ENCODE assay signal across 8 cellular contexts in genomic region chr3:125916376-125916978, GRCh38. TPM values are rescaled to one million over a fixed set of nuclear protein-coding genes. Genes with fewer than 3 reads are reported as not detected.
A peak's percentile ranks its signal among the peaks of the same experiment; 100 is the strongest.
DNase-seq lines count a peak whose midpoint lies in the region; ATAC-seq and TF ChIP-seq lines count a peak whose summit lies in the region.

No MANE protein-coding gene starts in this region.

- H3K4me3 ChIP-seq in SK-N-SH (ENCODE audit: low read depth in 2 of 2, low read length in 1 of 2) (peak overlapping the region; percentile 54 to 75; a peak in 3 of 4 replicates), rectal smooth muscle tissue (ENCODE audit: low read length) (peak overlapping the region; percentile 62)

- CTCF ChIA-PET in SK-N-SH (lab: Yijun Ruan, JAX): interaction anchor here (0.7 kb wide), 1 partner anchor 150 kb away, joined by 3 read pairs; no protein-coding TSS in a partner anchor

- peak overlapping the region; percentile 75 for H3K27ac ChIP-seq in SK-N-SH (ENCODE audit: low read depth in 2 of 2, low read length in 1 of 2)
- H3K27ac ChIP-seq in rectal smooth muscle tissue (ENCODE audit: low read depth, low read length): peak overlapping the region; percentile 38

- H2AFZ ChIP-seq in SK-N-SH (ENCODE audit: low read depth): no peak overlapping the region

- no peak for TF ChIP-seq EP300 in SK-N-SH (IDR thresholded peaks at IDR 0.05; ENCODE audit: borderline replicate concordance in 1 of 2, low read depth in 1 of 2, low read length in 1 of 2)

- ATAC-seq in HG02763 (IDR thresholded peaks at IDR 0.05; ENCODE audit: unreplicated experiment): peak; percentile 89

- peak overlapping the region; percentile 83 for H3K4me2 ChIP-seq in SK-N-SH

- H3F3A ChIP-seq in SK-N-SH (replicated peaks; ENCODE audit: insufficient read depth): no peaks in the 10 kb centered on the region

- H3K36me3 ChIP-seq in SK-N-SH (replicated peaks in 1 of 2; ENCODE audit: control insufficient read depth in 1 of 2, insufficient read depth in 2 of 2, low read length in 1 of 2) (no peaks in the 10 kb centered on the region), rectal smooth muscle tissue (ENCODE audit: control insufficient read depth, insufficient read depth, low read length) (no peaks in the 10 kb centered on the region)

- H3K9me2 ChIP-seq in SK-N-SH: no peaks in the 10 kb centered on the region

- 0% methylated on average over 9 of the region's 58 CpGs for WGBS in SK-N-SH (ENCODE audit: low lambda C conversion rate)

- H3K9me3 ChIP-seq in SK-N-SH: no peaks in the 10 kb centered on the region

- no peaks in the 10 kb centered on the region for H3K79me2 ChIP-seq in SK-N-SH (ENCODE audit: insufficient read depth)

- no peaks in the 10 kb centered on the region for H4K20me1 ChIP-seq in SK-N-SH (ENCODE audit: insufficient read depth)

- no peak for TF ChIP-seq CTCF in SK-N-SH (IDR thresholded peaks at IDR 0.05)

- peak overlapping the region; percentile 82 for H3K9ac ChIP-seq in SK-N-SH
- H3K9ac ChIP-seq in rectal smooth muscle tissue (ENCODE audit: low read length): no peak overlapping the region

- peak; percentile 56 for TF ChIP-seq RAD21 in SK-N-SH (IDR thresholded peaks at IDR 0.05; ENCODE audit: low read length)

- DNase-seq in activated effector memory CD4-positive, alpha-beta T cell treated with anti-CD3 and anti-CD28 coated beads, Interleukin-2, amount 50 U/mL, for 16 hours: peak; percentile 98
- no peak for DNase-seq in activated effector memory CD4-positive, alpha-beta T cell treated with Interleukin-2 at 50 U/mL for 16 hours
- peak; percentile 99 for DNase-seq in NCI-H1105 (lab: John Stamatoyannopoulos, UW)
- DNase-seq in SK-N-SH: peak; percentile 88
- peak; percentile 97 for DNase-seq in astrocyte of the hippocampus (ENCODE audit: low read depth, low spot score)
- DNase-seq in hepatic stellate cell (ENCODE audit: low spot score): peak; percentile 82

- H3K4me1 ChIP-seq in SK-N-SH (ENCODE audit: control insufficient read depth in 1 of 2, insufficient read depth in 2 of 2, low read depth in 1 of 2, low read length in 1 of 2): no peaks in the 10 kb centered on the region; a peak in 1 of 4 replicates
- H3K4me1 ChIP-seq in rectal smooth muscle tissue (ENCODE audit: control insufficient read depth, insufficient read depth, low read length): no peaks in the 10 kb centered on the region

- POLR2A ChIA-PET in SK-N-SH (lab: Yijun Ruan, JAX): no interaction called here

- no peaks in the 10 kb centered on the region for H3K27me3 ChIP-seq in SK-N-SH (ENCODE audit: insufficient read depth)
- no peaks in the 10 kb centered on the region for H3K27me3 ChIP-seq in rectal smooth muscle tissue (ENCODE audit: control insufficient read depth, insufficient read depth, low read length)

TF ChIP-seq in SK-N-SH, 30 proteins besides CTCF, POLR2A, EP300 and RAD21 (continues in another document):
- TF ChIP-seq YY1 (IDR thresholded peaks at IDR 0.05; ENCODE audit: low read depth) (peak; percentile 82), PBX3 (IDR thresholded peaks at IDR 0.05) (no peak), REST (IDR thresholded peaks at IDR 0.05; ENCODE audit: low read depth, low read length) (no peak), SMC3 (IDR thresholded peaks at IDR 0.05; ENCODE audit: low read depth, low read length) (peak; percentile 39; the same call in 1 of the 2 replicates), MEF2A (IDR thresholded peaks at IDR 0.05; ENCODE audit: borderline replicate concordance, low read depth) (no peak), ELF1 (IDR thresholded peaks at IDR 0.05) (no peak), NRF1 (IDR thresholded peaks at IDR 0.05; ENCODE audit: low read depth, low read length) (no peak), MXI1 (IDR thresholded peaks at IDR 0.05; ENCODE audit: low read depth, low read length) (peak; percentile 54; the same call in 1 of the 2 replicates), FOSL2 (IDR thresholded peaks at IDR 0.05; ENCODE audit: borderline replicate concordance, low read depth) (no peak), USF2 (IDR thresholded peaks at IDR 0.05; ENCODE audit: borderline replicate concordance, low read depth, low read length) (no peak), FOXJ3 (CRISPR knock-in tag; IDR thresholded peaks at IDR 0.05) (no peak), GABPA (IDR thresholded peaks at IDR 0.05; ENCODE audit: low read depth) (no peak), ZBTB33 (IDR thresholded peaks at IDR 0.05; ENCODE audit: borderline replicate concordance, low read depth) (no peak), CHD2 (IDR thresholded peaks at IDR 0.05; ENCODE audit: low read length, partially characterized antibody) (no peak), POLR2AphosphoS5 (IDR thresholded peaks at IDR 0.05; ENCODE audit: low read depth, low read length) (no peak), TAF1 (IDR thresholded peaks at IDR 0.05; ENCODE audit: borderline replicate concordance, low read depth, low read length) (0 out of 2 replicates have a peak, but pooled peaks have one; percentile 53), TCF12 (IDR thresholded peaks at IDR 0.05) (no peak), EZH2phosphoT487 (IDR thresholded peaks at IDR 0.05; ENCODE audit: borderline replicate concordance, low read depth) (no peak), SIN3A (IDR thresholded peaks at IDR 0.05; ENCODE audit: borderline replicate concordance, low read depth, low read length) (no peak), NFIC (IDR thresholded peaks at IDR 0.05; ENCODE audit: borderline replicate concordance) (no peak), GATA2 (CRISPR knock-in tag; IDR thresholded peaks at IDR 0.05) (no peak), FOXM1 (IDR thresholded peaks at IDR 0.05; ENCODE audit: low read depth) (no peak), RXRA (IDR thresholded peaks at IDR 0.05; ENCODE audit: borderline replicate concordance, low read depth) (no peak), TEAD4 (IDR thresholded peaks at IDR 0.05; ENCODE audit: borderline replicate concordance, insufficient read depth) (no peak), JUND (IDR thresholded peaks at IDR 0.05) (no peak), RCOR1 (IDR thresholded peaks at IDR 0.05; ENCODE audit: low read length) (no peak)

RNA-seq across cellular contexts. Expression of gene ROPN1B, which starts 52.5 kb away (rescaled TPM):
- polyA plus RNA-seq in SK-N-SH (2012; rRNA removed): not detected in 2 replicates
- not detected in 2 replicates for polyA plus RNA-seq in SK-N-SH (2012; cell fraction: cytosol; rRNA removed)
- not detected in 2 replicates for polyA plus RNA-seq in SK-N-SH (2012; cell fraction: nucleus; rRNA removed)
